Comparison of ENCODE assay signal across 19 cellular contexts in the genomic region with DNA sequence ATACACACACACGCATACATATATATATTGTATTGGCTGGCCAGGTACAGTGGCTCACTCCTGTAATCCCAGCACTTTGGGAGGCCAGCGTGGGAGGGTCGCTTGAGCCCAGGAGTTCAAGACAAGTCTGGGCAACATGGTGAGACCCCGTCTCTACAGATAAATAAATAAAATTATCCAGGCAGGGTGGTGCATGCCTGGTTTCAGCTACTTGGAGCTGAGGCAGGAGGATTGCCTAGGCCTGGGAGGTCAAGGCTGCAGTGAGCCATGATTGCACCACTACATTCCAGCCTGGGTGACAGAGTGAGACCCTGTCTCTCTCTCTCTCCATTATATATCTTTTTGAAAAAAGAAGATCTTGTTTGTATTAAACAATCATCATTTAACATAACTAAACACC.
"Had no signal": no experiment of that assay in that cellular context is flagged by ENCODE, and none has a peak within 500 bp of the region (broad histone marks: within the 10 kb centered on the region; RNA-seq: fewer than 3 reads in every experiment).

No MANE protein-coding gene starts in this region.

- H3K27ac ChIP-seq: epithelial cell of prostate had no signal

- DNase-seq: activated B cell treated with CpG ODN at 0.5 μM for 24 hours; activated CD4-positive, alpha-beta T cell treated with anti-CD3 and anti-CD28 coated beads for 4 hours; activated T-cell treated with anti-CD3 and anti-CD28 coated beads for 4 hours; central memory CD4-positive, alpha-beta T cell; colonic mucosa; endodermal cell; foreskin fibroblast; mesenchymal stem cell; stimulated activated CD4-positive, alpha-beta T cell treated with anti-CD3 and anti-CD28 coated beads, Interleukin-4, amount 100 ng/mL, for 1 hour; SW 1271; upper lobe of right lung had no signal

- H3K27me3 Mint-ChIP-seq: activated B cell treated with CpG ODN at 0.5 μM for 24 hours; naive B cell; stimulated activated memory B cell treated with anti-CD40 and anti-IgM and Interleukin-4, amounts not matched to agents 10 μg/mL and 1 μg/mL and 100 μg/mL, for 72 hours had no signal

- H3K9me3 ChIP-seq: colonic mucosa, mucosa of descending colon, upper lobe of right lung had no signal

- H3K27me3 ChIP-seq: colonic mucosa, upper lobe of right lung had no signal

- H3K4me2 ChIP-seq: smooth muscle cell had no signal

- ATAC-seq: mucosa of descending colon, sciatic nerve, upper lobe of right lung had no signal

- H3K4me3 Mint-ChIP-seq: brain, endodermal cell had no signal

- H3K4me3 ChIP-seq: colonic mucosa, mucosa of descending colon, smooth muscle cell, upper lobe of right lung had no signal

- H3K9me3 Mint-ChIP-seq: activated B cell treated with CpG ODN at 0.5 μM for 24 hours; brain; endodermal cell; naive B cell; stimulated activated memory B cell treated with anti-CD40 and anti-IgM and Interleukin-4, amounts not matched to agents 10 μg/mL and 1 μg/mL and 100 μg/mL, for 72 hours; T-helper 2 cell treated with Interferon-gamma antibody and Interleukin-4, amounts not matched to agents 5 μg/mL and 100 μg/mL, for 36 hours had no signal

- H3K36me3 Mint-ChIP-seq: brain; naive B cell; stimulated activated memory B cell treated with anti-CD40 and anti-IgM and Interleukin-4, amounts not matched to agents 10 μg/mL and 1 μg/mL and 100 μg/mL, for 72 hours had no signal

- H3K27ac Mint-ChIP-seq: endodermal cell had no signal

- H3K36me3 ChIP-seq: colonic mucosa, upper lobe of right lung had no signal
